In the genomic region with DNA sequence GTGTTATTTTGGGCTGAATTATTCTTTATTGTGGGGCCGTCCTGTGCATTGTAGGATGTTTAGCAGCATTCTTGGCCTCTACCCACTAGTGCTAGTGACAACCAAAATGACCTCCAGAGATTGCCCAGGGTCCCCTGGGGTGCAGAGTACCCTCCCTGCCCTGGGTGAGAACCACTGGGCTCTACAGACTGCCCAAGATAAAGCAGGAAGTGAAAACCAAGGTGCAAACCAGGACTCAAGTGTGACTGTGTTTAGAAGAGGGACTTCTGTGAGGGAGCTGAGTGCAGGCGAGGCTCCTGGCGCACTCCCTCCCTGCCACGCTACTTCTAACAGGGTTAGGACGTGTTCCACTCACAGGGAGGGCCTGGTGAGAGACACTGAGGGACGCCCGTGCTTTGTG, we compare ENCODE assay signal across 16 cellular contexts. TPM values are rescaled to one million over a fixed set of nuclear protein-coding genes. Genes with fewer than 3 reads are reported as not detected.
A peak's percentile ranks its signal among the peaks of the same experiment; 100 is the strongest.
DNase-seq lines count a peak whose midpoint lies in the region; ATAC-seq lines count a peak whose summit lies in the region.
"Had no signal": no experiment of that assay in that cellular context is flagged by ENCODE, and none has a peak within 500 bp of the region (broad histone marks: within the 10 kb centered on the region; RNA-seq: fewer than 3 reads in every experiment).

No MANE protein-coding gene starts in this region.

- DNase-seq in NK-92 treated with Interleukin-12 subunit alpha and Interleukin-12 subunit beta, amount 100 ng/mL, for 24 hours (lab: John Stamatoyannopoulos, UW) = peak; percentile 27
- DNase-seq in NK-92 (lab: John Stamatoyannopoulos, UW; ENCODE audit: unreplicated experiment) (no peak), NCI-H69 (lab: John Stamatoyannopoulos, UW) (no peak)
- DNase-seq in activated naive CD8-positive, alpha-beta T cell treated with anti-CD3 and anti-CD28 coated beads for 36 hours = no peak
- DNase-seq in effector memory CD8-positive, alpha-beta T cell = no peak
- DNase-seq in stimulated activated CD4-positive, alpha-beta T cell treated with anti-CD3 and anti-CD28 coated beads, Interleukin-4, amount 100 ng/mL, for 1 hour = no peak
- DNase-seq: activated T-cell treated with anti-CD3 and anti-CD28 coated beads, Interleukin-2, amount 50 U/mL, for 48 hours; central memory CD4-positive, alpha-beta T cell; dermis blood vessel endothelial cell; NCI-H1436; NCI-H2107 had no signal

- H3K27me3 Mint-ChIP-seq in activated naive CD8-positive, alpha-beta T cell = no peaks in the 10 kb centered on the region
- no peaks in the 10 kb centered on the region for H3K27me3 Mint-ChIP-seq in activated naive CD8-positive, alpha-beta T cell treated with anti-CD3 and anti-CD28 coated beads for 36 hours
- H3K27me3 Mint-ChIP-seq in effector memory CD8-positive, alpha-beta T cell = no peaks in the 10 kb centered on the region

- H3K9me3 Mint-ChIP-seq in activated naive CD8-positive, alpha-beta T cell (ENCODE audit: low read depth) = no peaks in the 10 kb centered on the region
- no peaks in the 10 kb centered on the region for H3K9me3 Mint-ChIP-seq in activated naive CD8-positive, alpha-beta T cell treated with anti-CD3 and anti-CD28 coated beads for 36 hours
- H3K9me3 Mint-ChIP-seq in effector memory CD8-positive, alpha-beta T cell = no peaks in the 10 kb centered on the region
- H3K9me3 Mint-ChIP-seq: GM23338, neural crest cell had no signal

- peak overlapping the region; percentile 78 for H3K27ac Mint-ChIP-seq in activated naive CD8-positive, alpha-beta T cell
- no peak overlapping the region for H3K27ac Mint-ChIP-seq in activated naive CD8-positive, alpha-beta T cell treated with anti-CD3 and anti-CD28 coated beads for 36 hours
- peak overlapping the region in 1 of 2 donors; percentile 93 for H3K27ac Mint-ChIP-seq in effector memory CD8-positive, alpha-beta T cell
- H3K27ac Mint-ChIP-seq: GM23338 had no signal

- H3K4me1 Mint-ChIP-seq in activated naive CD8-positive, alpha-beta T cell (ENCODE audit: low read depth) = peaks cover 17% of the 10 kb centered on the region
- peaks cover 7% of the 10 kb centered on the region for H3K4me1 Mint-ChIP-seq in activated naive CD8-positive, alpha-beta T cell treated with anti-CD3 and anti-CD28 coated beads for 36 hours
- H3K4me1 Mint-ChIP-seq in effector memory CD8-positive, alpha-beta T cell (ENCODE audit: low read depth in 2 of 2) = peaks cover 21 to 32% of the 10 kb centered on the region in 2 donors
- H3K4me1 Mint-ChIP-seq: neural crest cell had no signal

- ATAC-seq in effector memory CD8-positive, alpha-beta T cell (replicated peaks) = peak; percentile 87
- ATAC-seq in GM18498 (IDR thresholded peaks at IDR 0.05; ENCODE audit: unreplicated experiment) = no peak
- ATAC-seq: GM23338, mucosa of descending colon had no signal

- no peak overlapping the region for H3K4me3 Mint-ChIP-seq in activated naive CD8-positive, alpha-beta T cell
- H3K4me3 Mint-ChIP-seq in activated naive CD8-positive, alpha-beta T cell treated with anti-CD3 and anti-CD28 coated beads for 36 hours = no peak overlapping the region
- H3K4me3 Mint-ChIP-seq in effector memory CD8-positive, alpha-beta T cell = peak overlapping the region; percentile 67 to 73
- H3K4me3 Mint-ChIP-seq: GM23338, neural crest cell had no signal

- H3K36me3 Mint-ChIP-seq in activated naive CD8-positive, alpha-beta T cell = no peaks in the 10 kb centered on the region
- H3K36me3 Mint-ChIP-seq in activated naive CD8-positive, alpha-beta T cell treated with anti-CD3 and anti-CD28 coated beads for 36 hours = peaks cover 14% of the 10 kb centered on the region
- H3K36me3 Mint-ChIP-seq in effector memory CD8-positive, alpha-beta T cell (ENCODE audit: insufficient read depth) = peaks cover 49% of the 10 kb centered on the region

RNA-seq across cellular contexts. Expression of a gene that starts 41.6 kb away (rescaled TPM):
- 10 to 100 TPM; 51.1 to 55.4 TPM for total RNA-seq in activated naive CD8-positive, alpha-beta T cell treated with anti-CD3 and anti-CD28 coated beads for 36 hours

RNA-seq across cellular contexts. Expression of a gene that starts 41.7 kb away (rescaled TPM):
- total RNA-seq in activated naive CD8-positive, alpha-beta T cell treated with anti-CD3 and anti-CD28 coated beads for 36 hours = 10 to 100 TPM; 66.3 to 68.2 TPM

RNA-seq across cellular contexts. Expression of a gene that starts 52.9 kb away (rescaled TPM):
- total RNA-seq in activated naive CD8-positive, alpha-beta T cell treated with anti-CD3 and anti-CD28 coated beads for 36 hours = 10 to 100 TPM; 42.6 to 42.8 TPM

Comparison
In these comparisons a context has a peak if more than half of its experiments do, and no peak if none do; other contexts are left out.
1. H3K4me3 Mint-ChIP-seq: peak in effector memory CD8-positive, alpha-beta T cell (2 of 2); none in activated naive CD8-positive, alpha-beta T cell (single experiment) and activated naive CD8-positive, alpha-beta T cell treated with anti-CD3 and anti-CD28 coated beads for 36 hours (single experiment).